Comparison of ENCODE assay signal across 8 cellular contexts in the genomic region with DNA sequence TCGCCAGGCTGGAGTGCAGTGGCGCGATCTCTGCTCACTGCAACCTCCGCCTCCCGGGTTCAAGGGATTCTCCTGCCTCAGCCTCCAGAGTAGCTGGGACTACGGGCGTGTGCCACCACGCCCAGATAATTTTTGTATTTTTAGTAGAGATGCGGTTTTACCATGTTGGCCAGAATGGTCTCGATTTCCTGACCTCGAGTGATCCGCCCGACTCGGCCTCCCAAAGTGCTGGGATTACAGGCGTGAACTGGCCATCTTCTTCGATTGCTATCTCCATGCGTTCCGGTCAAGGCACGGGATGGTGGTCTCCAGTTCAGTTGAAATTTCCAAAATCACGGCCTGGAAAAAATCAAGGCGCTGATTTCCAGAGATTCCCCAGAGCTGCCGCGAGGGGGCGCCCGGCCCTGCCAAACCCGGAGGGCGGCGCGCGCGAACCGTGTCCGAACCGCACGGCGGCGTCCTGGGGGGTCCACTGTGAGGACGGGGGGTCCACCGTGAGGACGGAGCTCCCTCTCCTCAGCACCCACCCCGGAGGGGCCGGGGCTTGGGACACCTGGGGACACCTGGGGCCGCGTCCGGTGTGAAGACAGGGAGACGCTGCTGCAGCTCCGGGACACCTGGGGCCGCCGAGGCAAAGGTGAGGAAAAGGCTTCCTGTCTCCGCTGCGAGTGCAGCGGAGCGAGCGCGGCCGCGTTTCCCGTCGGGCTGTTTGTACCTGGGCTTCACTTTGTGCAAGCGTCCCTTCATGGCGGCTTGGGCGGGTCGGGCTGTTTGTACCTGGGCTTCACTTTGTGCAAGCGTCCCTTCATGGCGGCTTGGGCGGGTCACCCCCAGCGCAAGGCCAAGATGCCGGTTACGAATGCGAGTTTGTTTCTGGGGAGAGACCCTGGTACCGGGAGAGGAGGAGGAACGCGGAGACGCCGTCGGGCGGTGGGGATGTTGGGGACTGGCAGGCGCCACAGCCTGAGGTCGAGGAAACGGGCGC.
DNase-seq lines count a peak whose midpoint lies in the region; ATAC-seq and TF ChIP-seq lines count a peak whose summit lies in the region.
"Not testable (repeated sequence)": the region's sequence is repeated elsewhere in the genome, so short reads cannot be mapped to it uniquely, and the experiment has no call there.

No MANE protein-coding gene starts in this region.

- DNase-seq in AG04449 (ENCODE audit: low read depth, low spot score); activated CD8-positive, alpha-beta T cell treated with anti-CD3 and anti-CD28 coated beads, Interleukin-2, amount 10 ng/mL, durations not matched to agents 7 days and 5 days: not testable (repeated sequence)
- peak; percentile 9 for DNase-seq in NCI-H510A treated with DMSO at 0.1 percent for 48 hours (lab: John Stamatoyannopoulos, UW)
- DNase-seq in germinal center (ENCODE audit: low spot score), result peak; percentile 4
- DNase-seq in mesenchymal stem cell, result peak; percentile 0
- DNase-seq in stimulated activated CD4-positive, alpha-beta T cell treated with anti-CD3 and anti-CD28 coated beads, Interleukin-15, amount 100 ng/mL, for 24 hours, result peak; percentile 37

- H3K27ac ChIP-seq in mesenchymal stem cell (ENCODE audit: low read length, poor library complexity, severe bottlenecking), result not testable (repeated sequence)

- H3K79me1 ChIP-seq in mesenchymal stem cell (replicated peaks; ENCODE audit: low read length, poor library complexity, severe bottlenecking), result not testable (repeated sequence)

- H3K4me2 ChIP-seq in mesenchymal stem cell (ENCODE audit: low read length, poor library complexity, severe bottlenecking), result not testable (repeated sequence)

- H2AK5ac ChIP-seq in mesenchymal stem cell (ENCODE audit: low read length, severe bottlenecking), result not testable (repeated sequence)

- not testable (repeated sequence) for H3K9ac ChIP-seq in mesenchymal stem cell (ENCODE audit: low read length)

- not testable (repeated sequence) for H3K27ac Mint-ChIP-seq in activated CD8-positive, alpha-beta T cell treated with anti-CD3 and anti-CD28 coated beads, Interleukin-2, amount 10 ng/mL, durations not matched to agents 7 days and 5 days; brain

- not testable (repeated sequence) for H3K14ac ChIP-seq in mesenchymal stem cell (ENCODE audit: low read length in 2 of 2)

- not testable (repeated sequence) for H3K36me3 ChIP-seq in mesenchymal stem cell (ENCODE audit: control insufficient read depth in 1 of 2, insufficient read depth in 2 of 2, low read depth in 1 of 2, low read length in 2 of 2)

- H3K27me3 ChIP-seq in mesenchymal stem cell (ENCODE audit: control insufficient read depth in 1 of 2, insufficient read depth in 1 of 2, low read length in 2 of 2), result not testable (repeated sequence)

- TF ChIP-seq CTCF in AG04449 (IDR thresholded peaks at IDR 0.05; ENCODE audit: insufficient read depth, low read length, missing control alignments), result not testable (repeated sequence)
- TF ChIP-seq CTCF in GM12875 (IDR thresholded peaks at IDR 0.05; ENCODE audit: borderline replicate concordance, insufficient read depth, low read depth, low read length), result peak; percentile 35; the same call in 1 of the 2 replicates
- TF ChIP-seq CTCF in brain (conservative IDR thresholded peaks at IDR 0.05), result peak; percentile 49 to 66

- CTCF ChIA-PET in AG04449 (lab: Yijun Ruan, JAX); activated CD8-positive, alpha-beta T cell treated with anti-CD3 and anti-CD28 coated beads, Interleukin-2, amount 10 ng/mL, durations not matched to agents 7 days and 5 days (lab: Charles Lee): not testable (repeated sequence)

- H3K4me1 ChIP-seq in mesenchymal stem cell (ENCODE audit: control insufficient read depth, insufficient read depth, low read depth, low read length), result not testable (repeated sequence)

- not testable (repeated sequence) for H3K27me3 Mint-ChIP-seq in activated CD8-positive, alpha-beta T cell treated with anti-CD3 and anti-CD28 coated beads, Interleukin-2, amount 10 ng/mL, durations not matched to agents 7 days and 5 days (ENCODE audit: low read depth)
- H3K27me3 Mint-ChIP-seq in brain, result peaks cover 32% of the 10 kb centered on the region

- H3K9me3 Mint-ChIP-seq in activated CD8-positive, alpha-beta T cell treated with anti-CD3 and anti-CD28 coated beads, Interleukin-2, amount 10 ng/mL, durations not matched to agents 7 days and 5 days (ENCODE audit: insufficient read depth); brain: not testable (repeated sequence)

- H3K23ac ChIP-seq in mesenchymal stem cell (ENCODE audit: low read length in 2 of 2), result not testable (repeated sequence)

- not testable (repeated sequence) for H3K9me3 ChIP-seq in mesenchymal stem cell (ENCODE audit: control insufficient read depth, low read length)

- H4K8ac ChIP-seq in mesenchymal stem cell (ENCODE audit: low read length), result not testable (repeated sequence)

- not testable (repeated sequence) for H2BK5ac ChIP-seq in mesenchymal stem cell (ENCODE audit: low read depth, low read length, poor library complexity, severe bottlenecking)

- peak; percentile 30 for ATAC-seq in activated CD8-positive, alpha-beta T cell treated with anti-CD3 and anti-CD28 coated beads, Interleukin-2, amount 10 ng/mL, durations not matched to agents 7 days and 5 days

- peak overlapping the region; percentile 43 for H3K4me3 ChIP-seq in AG04449 (ENCODE audit: low read depth, low read length)
- peak overlapping the region; percentile 23 for H3K4me3 ChIP-seq in GM12875 (ENCODE audit: low read depth, low read length)
- H3K4me3 ChIP-seq in mesenchymal stem cell (ENCODE audit: insufficient read depth in 1 of 2, low read depth in 1 of 2, low read length in 2 of 2), result peak overlapping the region in 1 of 2 experiments; percentile 63

- H3K36me3 Mint-ChIP-seq in activated CD8-positive, alpha-beta T cell treated with anti-CD3 and anti-CD28 coated beads, Interleukin-2, amount 10 ng/mL, durations not matched to agents 7 days and 5 days (ENCODE audit: low read depth); brain: not testable (repeated sequence)

- not testable (repeated sequence) for H2BK15ac ChIP-seq in mesenchymal stem cell (ENCODE audit: low read depth, poor library complexity, severe bottlenecking)

- H2BK12ac ChIP-seq in mesenchymal stem cell (ENCODE audit: low read length in 2 of 2), result not testable (repeated sequence)

- not testable (repeated sequence) for H2AFZ ChIP-seq in mesenchymal stem cell (ENCODE audit: low read depth, low read length)

- POLR2A ChIA-PET in AG04449 (lab: Yijun Ruan, JAX); activated CD8-positive, alpha-beta T cell treated with anti-CD3 and anti-CD28 coated beads, Interleukin-2, amount 10 ng/mL, durations not matched to agents 7 days and 5 days (lab: Charles Lee): not testable (repeated sequence)

- H3K4me1 Mint-ChIP-seq in activated CD8-positive, alpha-beta T cell treated with anti-CD3 and anti-CD28 coated beads, Interleukin-2, amount 10 ng/mL, durations not matched to agents 7 days and 5 days (ENCODE audit: low read depth); brain: not testable (repeated sequence)

- H3K4me3 Mint-ChIP-seq in activated CD8-positive, alpha-beta T cell treated with anti-CD3 and anti-CD28 coated beads, Interleukin-2, amount 10 ng/mL, durations not matched to agents 7 days and 5 days, result peak overlapping the region; percentile 56
- peak overlapping the region; percentile 65 to 87 (median 82) for H3K4me3 Mint-ChIP-seq in brain

- 92% methylated on average over 60 of the region's 81 CpGs for WGBS in mesenchymal stem cell

- H4K91ac ChIP-seq in mesenchymal stem cell (ENCODE audit: low read length), result not testable (repeated sequence)

- H3K4ac ChIP-seq in mesenchymal stem cell (ENCODE audit: low read depth in 1 of 2, low read length in 2 of 2), result not testable (repeated sequence)

- not testable (repeated sequence) for H3K18ac ChIP-seq in mesenchymal stem cell (ENCODE audit: low read depth in 1 of 2, low read length in 2 of 2)

- H2BK120ac ChIP-seq in mesenchymal stem cell (ENCODE audit: low read depth, low read length), result not testable (repeated sequence)
